Comparison of ENCODE assay signal across 14 cellular contexts in genomic region chr20:24952376-24953203, GRCh38. TPM values are rescaled to one million over a fixed set of nuclear protein-coding genes. Genes with fewer than 3 reads are reported as not detected.
A peak's percentile ranks its signal among the peaks of the same experiment; 100 is the strongest.
DNase-seq lines count a peak whose midpoint lies in the region; ATAC-seq and TF ChIP-seq lines count a peak whose summit lies in the region.
"Had no signal": no experiment of that assay in that cellular context is flagged by ENCODE, and none has a peak within 500 bp of the region (broad histone marks: within the 10 kb centered on the region; RNA-seq: fewer than 3 reads in every experiment).

No MANE protein-coding gene starts in this region.

- no TSS peak for BruUV-seq in Panc1 (replicated peaks; lab: Mats Ljungman, UMichigan)

- ATAC-seq in Panc1 (peak; percentile 12; the same call in 1 of the 2 replicates), GM18511 (IDR thresholded peaks at IDR 0.05; ENCODE audit: unreplicated experiment) (no peak), HG03342 (IDR thresholded peaks at IDR 0.05; ENCODE audit: unreplicated experiment) (no peak)
- ATAC-seq in effector memory CD8-positive, alpha-beta T cell (replicated peaks) = no peak
- no peak for ATAC-seq in stimulated activated naive CD8-positive, alpha-beta T cell treated with anti-CD3 and anti-CD28 coated beads, Interleukin-15, amount 100 ng/mL, for 72 hours
- ATAC-seq: activated CD4-positive, CD25-positive, alpha-beta regulatory T cell treated with anti-CD3 and anti-CD28 coated beads, Interleukin-2, amount 50 U/mL, for 24 hours; gastroesophageal sphincter had no signal

- CTCF ChIA-PET in Panc1 (lab: Charles Lee) = interaction anchor here (0.6 kb wide), 1 partner anchor 87 kb away, joined by 5 read pairs; no protein-coding TSS in a partner anchor

- no peak overlapping the region for H3K27ac ChIP-seq in Panc1 (ENCODE audit: low read length)
- H3K27ac ChIP-seq: gastroesophageal sphincter had no signal

- peaks cover 90% of the 10 kb centered on the region for H3K36me3 Mint-ChIP-seq in effector memory CD8-positive, alpha-beta T cell (ENCODE audit: insufficient read depth)

- H3K27me3 Mint-ChIP-seq in effector memory CD8-positive, alpha-beta T cell = no peaks in the 10 kb centered on the region
- no peaks in the 10 kb centered on the region for H3K27me3 Mint-ChIP-seq in stimulated activated naive CD8-positive, alpha-beta T cell treated with anti-CD3 and anti-CD28 coated beads, Interleukin-15, amount 100 ng/mL, for 72 hours

- intact Hi-C loops in Panc1 (cut with micrococcal nuclease; ENCODE audit: unreplicated experiment) = no loop called here

- no peaks in the 10 kb centered on the region for H3K9me3 ChIP-seq in Panc1 (ENCODE audit: control insufficient read depth, insufficient read depth, low read depth, low read length)

- POLR2A ChIA-PET in Panc1 (lab: Charles Lee) = no interaction called here

- in situ Hi-C loops in Panc1 (cut with HindIII; ENCODE audit: low pct_unique_long_range_greater_than_20kb, low sequenced_read_pairs) = no loop called here

- H3K4me3 Mint-ChIP-seq in effector memory CD8-positive, alpha-beta T cell = peak overlapping the region; percentile 98 to 99
- peak overlapping the region; percentile 63 to 78 for H3K4me3 Mint-ChIP-seq in stimulated activated naive CD8-positive, alpha-beta T cell treated with anti-CD3 and anti-CD28 coated beads, Interleukin-15, amount 100 ng/mL, for 72 hours

- no peak overlapping the region for H3K4me3 ChIP-seq in Panc1 (ENCODE audit: low read depth in 2 of 2, low read length in 2 of 2)
- H3K4me3 ChIP-seq: gastroesophageal sphincter had no signal

- H3K4me1 Mint-ChIP-seq in effector memory CD8-positive, alpha-beta T cell (ENCODE audit: low read depth in 2 of 2) = peaks cover 67 to 69% of the 10 kb centered on the region in 2 donors
- H3K4me1 Mint-ChIP-seq in stimulated activated naive CD8-positive, alpha-beta T cell treated with anti-CD3 and anti-CD28 coated beads, Interleukin-15, amount 100 ng/mL, for 72 hours = peaks cover 87% of the 10 kb centered on the region

- peak; percentile 62 for DNase-seq in activated effector memory CD4-positive, alpha-beta T cell treated with anti-CD3 and anti-CD28 coated beads, Interleukin-2, amount 50 U/mL, for 16 hours
- no peak for DNase-seq in activated effector memory CD4-positive, alpha-beta T cell treated with Interleukin-2 at 50 U/mL for 16 hours
- no peak for DNase-seq in Panc1 (ENCODE audit: low read depth, low spot score)
- no peak for DNase-seq in effector memory CD8-positive, alpha-beta T cell
- DNase-seq in stimulated activated naive CD8-positive, alpha-beta T cell treated with anti-CD3 and anti-CD28 coated beads, Interleukin-15, amount 100 ng/mL, for 72 hours = no peak
- DNase-seq in occipital lobe (lab: John Stamatoyannopoulos, UW) = no peak
- DNase-seq: GDM1, kidney, NCI-H526 treated with DMSO at 0.1 percent for 48 hours had no signal

- no peaks in the 10 kb centered on the region for H3K27me3 ChIP-seq in Panc1 (ENCODE audit: control insufficient read depth, insufficient read depth, low read length)

- no peaks in the 10 kb centered on the region for H3K36me3 ChIP-seq in Panc1 (ENCODE audit: control insufficient read depth, insufficient read depth, low read length)

- H3K9me3 Mint-ChIP-seq in effector memory CD8-positive, alpha-beta T cell = peaks cover 0 to 6% of the 10 kb centered on the region in 2 donors
- peaks cover 5 to 12% of the 10 kb centered on the region in 2 donors for H3K9me3 Mint-ChIP-seq in stimulated activated naive CD8-positive, alpha-beta T cell treated with anti-CD3 and anti-CD28 coated beads, Interleukin-15, amount 100 ng/mL, for 72 hours

- peaks cover 3% of the 10 kb centered on the region; the same call in 1 of the 2 replicates for H3K4me1 ChIP-seq in Panc1 (ENCODE audit: control insufficient read depth, insufficient read depth, low read length)
- H3K4me1 ChIP-seq: gastroesophageal sphincter had no signal

- TF ChIP-seq CTCF in Panc1 (IDR thresholded peaks at IDR 0.05) = no peak

- H3K27ac Mint-ChIP-seq in effector memory CD8-positive, alpha-beta T cell = peak overlapping the region; percentile 98 to 99
- H3K27ac Mint-ChIP-seq in stimulated activated naive CD8-positive, alpha-beta T cell treated with anti-CD3 and anti-CD28 coated beads, Interleukin-15, amount 100 ng/mL, for 72 hours = no peak overlapping the region

RNA-seq across cellular contexts. Expression of gene CST7, which starts 3.5 kb away (rescaled TPM):
- not detected for total RNA-seq in Panc1 (2021; ENCODE audit: unreplicated experiment)
- not detected for polyA plus RNA-seq in Panc1 (2012; ENCODE audit: insufficient read length)
- total RNA-seq in occipital lobe = 0.31 TPM
- polyA plus RNA-seq: neural cell had no signal

RNA-seq across cellular contexts. Expression of gene APMAP, which starts 40.0 kb away (rescaled TPM):
- total RNA-seq in Panc1 (2021; ENCODE audit: unreplicated experiment) (165 TPM), occipital lobe (60.7 TPM)
- 147 TPM for polyA plus RNA-seq in Panc1 (2012; ENCODE audit: insufficient read length)

Comparison
In these comparisons a context has a peak if more than half of its experiments do, and no peak if none do; other contexts are left out.
1. H3K27ac Mint-ChIP-seq: peak in effector memory CD8-positive, alpha-beta T cell (2 of 2); none in stimulated activated naive CD8-positive, alpha-beta T cell treated with anti-CD3 and anti-CD28 coated beads, Interleukin-15, amount 100 ng/mL, for 72 hours (0 of 2).